ENCODE assay signal across 8 cellular contexts in genomic region chr12:128797119-128798118, GRCh38. TPM values are rescaled to one million over a fixed set of nuclear protein-coding genes. Genes with fewer than 3 reads are reported as not detected.
DNase-seq lines count a peak whose midpoint lies in the region; ATAC-seq and TF ChIP-seq lines count a peak whose summit lies in the region.

No MANE protein-coding gene starts in this region.

- no peak overlapping the region for H3K27ac ChIP-seq in upper lobe of right lung

- ATAC-seq in stimulated activated naive CD8-positive, alpha-beta T cell treated with anti-CD3 and anti-CD28 coated beads, Interleukin-15, Interleukin-2, amounts not matched to agents 100 U/mL and 50 U/mL, for 24 hours: no peak
- ATAC-seq in HG03354 (IDR thresholded peaks at IDR 0.05; ENCODE audit: poor library complexity, severe bottlenecking, unreplicated experiment): peak; percentile 53
- no peak for ATAC-seq in upper lobe of right lung

- H3K4me1 ChIP-seq in upper lobe of right lung: peaks cover 12% of the 10 kb centered on the region

- intact Hi-C loops in upper lobe of right lung (cut with DNase I): no loop called here

- peaks cover 70% of the 10 kb centered on the region for H3K4me1 Mint-ChIP-seq in stimulated activated naive CD8-positive, alpha-beta T cell treated with anti-CD3 and anti-CD28 coated beads, Interleukin-15, Interleukin-2, amounts not matched to agents 100 ng/mL and 50 ng/mL, for 24 hours (ENCODE audit: low read depth)
- peaks cover 23% of the 10 kb centered on the region for H3K4me1 Mint-ChIP-seq in activated CD4-positive, alpha-beta memory T cell treated with anti-CD3 and anti-CD28 coated beads, Interleukin-2, amount 10 ng/mL, durations not matched to agents 7 days and 5 days

- no peak overlapping the region for H3K4me3 Mint-ChIP-seq in stimulated activated naive CD8-positive, alpha-beta T cell treated with anti-CD3 and anti-CD28 coated beads, Interleukin-15, Interleukin-2, amounts not matched to agents 100 ng/mL and 50 ng/mL, for 24 hours
- no peak overlapping the region for H3K4me3 Mint-ChIP-seq in activated CD4-positive, alpha-beta memory T cell treated with anti-CD3 and anti-CD28 coated beads, Interleukin-2, amount 10 ng/mL, durations not matched to agents 7 days and 5 days

- no peak for DNase-seq in stimulated activated naive CD8-positive, alpha-beta T cell treated with anti-CD3 and anti-CD28 coated beads, Interleukin-15, Interleukin-2, amounts not matched to agents 100 U/mL and 50 U/mL, for 24 hours
- peak; percentile 76 for DNase-seq in choroid plexus epithelial cell (ENCODE audit: low read depth)
- peak; percentile 10 for DNase-seq in upper lobe of right lung
- DNase-seq in NK-92 treated with Interleukin-12 subunit alpha and Interleukin-12 subunit beta, amount 100 ng/mL, for 24 hours (lab: John Stamatoyannopoulos, UW): no peak
- DNase-seq in DMS 273 treated with DMSO at 0.1 percent for 48 hours (lab: John Stamatoyannopoulos, UW): no peak
- no peak for DNase-seq in activated CD4-positive, alpha-beta memory T cell treated with anti-CD3 and anti-CD28 coated beads, Interleukin-2, amount 10 ng/mL, durations not matched to agents 7 days and 5 days

- H3K9me3 ChIP-seq in upper lobe of right lung: no peaks in the 10 kb centered on the region

- peak overlapping the region; percentile 83 for H3K27ac Mint-ChIP-seq in stimulated activated naive CD8-positive, alpha-beta T cell treated with anti-CD3 and anti-CD28 coated beads, Interleukin-15, Interleukin-2, amounts not matched to agents 100 ng/mL and 50 ng/mL, for 24 hours
- no peak overlapping the region for H3K27ac Mint-ChIP-seq in activated CD4-positive, alpha-beta memory T cell treated with anti-CD3 and anti-CD28 coated beads, Interleukin-2, amount 10 ng/mL, durations not matched to agents 7 days and 5 days

- H3K36me3 ChIP-seq in upper lobe of right lung: peaks cover 89% of the 10 kb centered on the region

- no peak overlapping the region for H3K4me3 ChIP-seq in choroid plexus epithelial cell (ENCODE audit: low read depth, low read length)
- H3K4me3 ChIP-seq in upper lobe of right lung: no peak overlapping the region

- no peaks in the 10 kb centered on the region for H3K27me3 ChIP-seq in upper lobe of right lung

- peaks cover 94% of the 10 kb centered on the region for H3K36me3 Mint-ChIP-seq in stimulated activated naive CD8-positive, alpha-beta T cell treated with anti-CD3 and anti-CD28 coated beads, Interleukin-15, Interleukin-2, amounts not matched to agents 100 ng/mL and 50 ng/mL, for 24 hours (ENCODE audit: low read depth)
- peaks cover 76% of the 10 kb centered on the region for H3K36me3 Mint-ChIP-seq in activated CD4-positive, alpha-beta memory T cell treated with anti-CD3 and anti-CD28 coated beads, Interleukin-2, amount 10 ng/mL, durations not matched to agents 7 days and 5 days (ENCODE audit: low read depth)

- CTCF ChIA-PET in activated CD4-positive, alpha-beta memory T cell treated with anti-CD3 and anti-CD28 coated beads, Interleukin-2, amount 10 ng/mL, durations not matched to agents 7 days and 5 days (lab: Charles Lee): interaction anchor here (1.2 kb wide), 1 partner anchor 25 kb away, joined by 3 read pairs; no protein-coding TSS in a partner anchor

- TF ChIP-seq CTCF in choroid plexus epithelial cell (conservative IDR thresholded peaks at IDR 0.05; ENCODE audit: low read depth, low read length): no peak
- no peak for TF ChIP-seq CTCF in upper lobe of right lung (IDR thresholded peaks at IDR 0.05)

- POLR2A ChIA-PET in activated CD4-positive, alpha-beta memory T cell treated with anti-CD3 and anti-CD28 coated beads, Interleukin-2, amount 10 ng/mL, durations not matched to agents 7 days and 5 days (lab: Charles Lee): no interaction called here

- no peaks in the 10 kb centered on the region for H3K27me3 Mint-ChIP-seq in stimulated activated naive CD8-positive, alpha-beta T cell treated with anti-CD3 and anti-CD28 coated beads, Interleukin-15, Interleukin-2, amounts not matched to agents 100 ng/mL and 50 ng/mL, for 24 hours
- no peaks in the 10 kb centered on the region for H3K27me3 Mint-ChIP-seq in activated CD4-positive, alpha-beta memory T cell treated with anti-CD3 and anti-CD28 coated beads, Interleukin-2, amount 10 ng/mL, durations not matched to agents 7 days and 5 days

- H3K9me3 Mint-ChIP-seq in stimulated activated naive CD8-positive, alpha-beta T cell treated with anti-CD3 and anti-CD28 coated beads, Interleukin-15, Interleukin-2, amounts not matched to agents 100 ng/mL and 50 ng/mL, for 24 hours: no peaks in the 10 kb centered on the region
- no peaks in the 10 kb centered on the region for H3K9me3 Mint-ChIP-seq in activated CD4-positive, alpha-beta memory T cell treated with anti-CD3 and anti-CD28 coated beads, Interleukin-2, amount 10 ng/mL, durations not matched to agents 7 days and 5 days

RNA-seq across cellular contexts. Expression of gene SLC15A4, which starts 26.3 kb away (rescaled TPM):
- 31.3 TPM for total RNA-seq in upper lobe of right lung
- 10 to 100 TPM; 23.5 to 24.5 TPM for total RNA-seq in activated CD4-positive, alpha-beta memory T cell treated with anti-CD3 and anti-CD28 coated beads, Interleukin-2, amount 10 ng/mL, durations not matched to agents 7 days and 5 days

RNA-seq across cellular contexts. Expression of gene GLT1D1, which starts 55.9 kb away (rescaled TPM):
- 3.5 TPM for total RNA-seq in upper lobe of right lung
- not detected for total RNA-seq in activated CD4-positive, alpha-beta memory T cell treated with anti-CD3 and anti-CD28 coated beads, Interleukin-2, amount 10 ng/mL, durations not matched to agents 7 days and 5 days

Comparison
In these comparisons a context has a peak if more than half of its experiments do, and no peak if none do; other contexts are left out.
1. DNase-seq: peak in choroid plexus epithelial cell (single experiment) and upper lobe of right lung (single experiment); none in stimulated activated naive CD8-positive, alpha-beta T cell treated with anti-CD3 and anti-CD28 coated beads, Interleukin-15, Interleukin-2, amounts not matched to agents 100 U/mL and 50 U/mL, for 24 hours (single experiment), NK-92 treated with Interleukin-12 subunit alpha and Interleukin-12 subunit beta, amount 100 ng/mL, for 24 hours (single experiment), DMS 273 treated with DMSO at 0.1 percent for 48 hours (single experiment) and activated CD4-positive, alpha-beta memory T cell treated with anti-CD3 and anti-CD28 coated beads, Interleukin-2, amount 10 ng/mL, durations not matched to agents 7 days and 5 days (single experiment).